ENCODE assay signal across 19 cellular contexts in the genomic region with DNA sequence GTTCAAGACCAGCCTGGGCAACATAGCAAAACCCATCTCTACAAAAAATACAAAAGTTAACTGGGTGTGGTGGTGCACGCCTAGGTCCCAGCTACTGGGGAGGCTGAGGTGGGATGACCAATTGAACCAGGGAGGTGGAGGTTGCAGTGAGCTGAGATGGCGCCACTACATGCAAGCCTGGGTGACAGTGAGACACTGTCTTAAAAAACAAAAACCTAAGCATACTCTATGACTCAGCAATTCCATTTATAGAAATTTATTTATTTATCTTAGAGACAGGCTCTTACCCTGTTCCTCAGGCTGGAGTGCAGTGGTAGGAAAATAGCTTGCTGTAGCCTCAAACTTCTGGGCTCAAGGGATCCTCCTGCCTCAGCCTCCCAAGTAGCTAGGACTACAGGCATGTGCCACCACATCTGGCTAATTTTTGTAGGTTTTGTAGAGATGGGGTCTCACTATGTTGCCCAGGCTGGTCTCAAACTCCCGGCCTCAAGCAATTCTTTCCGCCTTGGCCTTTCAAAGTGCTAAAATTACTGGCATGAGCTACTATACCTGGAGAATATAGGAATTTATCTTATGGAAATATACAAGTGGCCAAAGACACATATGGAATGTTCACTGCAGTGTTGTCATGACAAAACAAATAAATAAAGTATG. TPM values are rescaled to one million over a fixed set of nuclear protein-coding genes. Genes with fewer than 3 reads are reported as not detected.
DNase-seq lines count a peak whose midpoint lies in the region; ATAC-seq and TF ChIP-seq lines count a peak whose summit lies in the region.
"Had no signal": no experiment of that assay in that cellular context is flagged by ENCODE, and none has a peak within 500 bp of the region (broad histone marks: within the 10 kb centered on the region; RNA-seq: fewer than 3 reads in every experiment).

No MANE protein-coding gene starts in this region.

- H3K4me3 Mint-ChIP-seq in CD8-positive, alpha-beta T cell, result no peak overlapping the region
- H3K4me3 Mint-ChIP-seq: B cell; T-helper 1 cell treated with Interleukin-12 subunit alpha and Interleukin-12 subunit beta and Interleukin-4 antibody, amounts not matched to agents 30 μg/mL and 1 μg/mL, for 36 hours had no signal

- POLR2A ChIA-PET in CD8-positive, alpha-beta T cell (lab: Charles Lee), result no interaction called here

- H3K27ac ChIP-seq in osteoblast (ENCODE audit: low read depth, low read length), result no peak overlapping the region
- H3K27ac ChIP-seq in CD8-positive, alpha-beta T cell (ENCODE audit: low read depth, low read length), result no peak overlapping the region

- no peak overlapping the region for H3K4me3 ChIP-seq in osteoblast (ENCODE audit: insufficient read depth, low read length)
- H3K4me3 ChIP-seq in CD8-positive, alpha-beta T cell (ENCODE audit: low read depth, low read length), result no peak overlapping the region
- H3K4me3 ChIP-seq: ascending aorta, left ventricle myocardium inferior had no signal

- H3K9me3 Mint-ChIP-seq in CD8-positive, alpha-beta T cell, result peaks cover 5% of the 10 kb centered on the region

- peaks cover 13% of the 10 kb centered on the region for H3K4me1 ChIP-seq in osteoblast (ENCODE audit: insufficient read depth, low read length)
- H3K4me1 ChIP-seq in CD8-positive, alpha-beta T cell (ENCODE audit: insufficient read depth, low read length), result no peaks in the 10 kb centered on the region

- peak; percentile 44 for DNase-seq in Caki2 (ENCODE audit: low read depth)
- peak; percentile 75 for DNase-seq in M059J (ENCODE audit: low read depth)
- peak; percentile 20 for DNase-seq in dedifferentiated amniotic fluid mesenchymal stem cell (ENCODE audit: extremely low spot score)
- peak; percentile 23 for DNase-seq in osteoblast (ENCODE audit: insufficient read length, low spot score, missing footprints)
- DNase-seq in stimulated activated CD4-positive, alpha-beta T cell treated with anti-CD3 and anti-CD28 coated beads, Interleukin-2, amount 100 ng/mL, for 48 hours, result no peak
- no peak for DNase-seq in AG08396 (ENCODE audit: low spot score)
- DNase-seq in activated CD8-positive, alpha-beta memory T cell treated with anti-CD3 and anti-CD28 coated beads, Interleukin-2, amount 50 U/mL, for 4 hours, result no peak
- DNase-seq in CD8-positive, alpha-beta T cell, result no peak
- DNase-seq: activated CD4-positive, CD25-positive, alpha-beta regulatory T cell; activated gamma-delta T cell; left ventricle myocardium inferior; NCI-H1092; NCI-H774; stimulated activated CD4-positive, alpha-beta T cell treated with anti-CD3 and anti-CD28 coated beads, Interleukin-15, amount 100 ng/mL, for 24 hours had no signal

- no peaks in the 10 kb centered on the region for H3K36me3 Mint-ChIP-seq in CD8-positive, alpha-beta T cell

- H3K4me1 Mint-ChIP-seq in CD8-positive, alpha-beta T cell (ENCODE audit: low read depth), result no peaks in the 10 kb centered on the region
- H3K4me1 Mint-ChIP-seq: B cell had no signal

- CTCF ChIA-PET in CD8-positive, alpha-beta T cell (lab: Charles Lee), result interaction anchor here (1.2 kb wide), 1 partner anchor 44 kb away, joined by 4 read pairs; the partner anchor contains the start of gene TMBIM6

- no peak overlapping the region for H3K27ac Mint-ChIP-seq in CD8-positive, alpha-beta T cell
- H3K27ac Mint-ChIP-seq: B cell; progenitor cell of endocrine pancreas; T-helper 1 cell treated with Interleukin-12 subunit alpha and Interleukin-12 subunit beta and Interleukin-4 antibody, amounts not matched to agents 30 μg/mL and 1 μg/mL, for 36 hours had no signal

- in situ Hi-C loops in Caki2 (cut with HindIII; ENCODE audit: low pct_unique_long_range_greater_than_20kb, low sequenced_read_pairs), result no loop called here

- peaks cover 14% of the 10 kb centered on the region for H3K27me3 Mint-ChIP-seq in CD8-positive, alpha-beta T cell (ENCODE audit: low read depth)

- no peak for ATAC-seq in CD8-positive, alpha-beta T cell
- ATAC-seq: esophagus mucosa had no signal

- no peaks in the 10 kb centered on the region for H4K20me1 ChIP-seq in osteoblast (ENCODE audit: insufficient read depth, low read length)

- H2AFZ ChIP-seq in osteoblast (ENCODE audit: low read length), result no peak overlapping the region

- H3K4me2 ChIP-seq in osteoblast (ENCODE audit: insufficient read depth, low read length), result no peak overlapping the region

- H3K79me2 ChIP-seq in osteoblast (ENCODE audit: insufficient read depth, low read length), result no peaks in the 10 kb centered on the region

- H3K27me3 ChIP-seq in osteoblast (ENCODE audit: insufficient read depth, low read length), result peaks cover 8% of the 10 kb centered on the region
- H3K27me3 ChIP-seq in CD8-positive, alpha-beta T cell (ENCODE audit: insufficient read depth, low read length), result no peaks in the 10 kb centered on the region
- H3K27me3 ChIP-seq: ascending aorta had no signal

- H3K36me3 ChIP-seq in osteoblast (ENCODE audit: insufficient read depth, low read length), result peaks cover 10% of the 10 kb centered on the region
- H3K36me3 ChIP-seq in CD8-positive, alpha-beta T cell (ENCODE audit: insufficient read depth, low read length), result no peaks in the 10 kb centered on the region

- H3K9me3 ChIP-seq in osteoblast (ENCODE audit: low read depth, low read length), result no peaks in the 10 kb centered on the region
- no peaks in the 10 kb centered on the region for H3K9me3 ChIP-seq in CD8-positive, alpha-beta T cell (ENCODE audit: low read length)

- intact Hi-C loops in CD8-positive, alpha-beta T cell (cut with DNase I, micrococcal nuclease), result no loop called here

- TF ChIP-seq CTCF in osteoblast (IDR thresholded peaks at IDR 0.05; ENCODE audit: extremely low read depth, low read depth, low read length), result no peak
- TF ChIP-seq CTCF in CD8-positive, alpha-beta T cell (IDR thresholded peaks at IDR 0.05), result no peak

RNA-seq across cellular contexts. Expression of gene NCKAP5L, which starts 43.3 kb away (rescaled TPM):
- total RNA-seq in Caki2 (2014; rRNA removed; shearing (Covaris generic); ENCODE audit: low replicate concordance), result 5.8 and 7.5 TPM in 2 replicates
- 9.0 and 17.6 TPM in 2 replicates for total RNA-seq in M059J (2014; rRNA removed; shearing (Covaris generic))
- 34.8 and 40.5 TPM in 2 replicates for total RNA-seq in osteoblast
- 10 to 100 TPM; 10.6 to 10.7 TPM for total RNA-seq in CD8-positive, alpha-beta T cell

RNA-seq across cellular contexts. Expression of gene TMBIM6, which starts 43.5 kb away (rescaled TPM):
- 590 and 628 TPM in 2 replicates for total RNA-seq in Caki2 (2014; rRNA removed; shearing (Covaris generic); ENCODE audit: low replicate concordance)
- 585 and 680 TPM in 2 replicates for total RNA-seq in M059J (2014; rRNA removed; shearing (Covaris generic))
- total RNA-seq in osteoblast, result 398 and 421 TPM in 2 replicates
- 100 to 1,000 TPM; 289 to 309 TPM for total RNA-seq in CD8-positive, alpha-beta T cell

RNA-seq across cellular contexts. Expression of gene BCDIN3D, which starts 58.0 kb away (rescaled TPM):
- total RNA-seq in Caki2 (2014; rRNA removed; shearing (Covaris generic); ENCODE audit: low replicate concordance), result 3.2 and 3.4 TPM in 2 replicates
- total RNA-seq in M059J (2014; rRNA removed; shearing (Covaris generic)), result 2.9 and 4.8 TPM in 2 replicates
- total RNA-seq in osteoblast, result 4.7 and 5.4 TPM in 2 replicates
- 1 to 10 TPM; 4.2 to 5.9 TPM for total RNA-seq in CD8-positive, alpha-beta T cell

Comparison
In these comparisons a context has a peak if more than half of its experiments do, and no peak if none do; other contexts are left out.
1. DNase-seq: peak in Caki2 (single experiment), M059J (single experiment), dedifferentiated amniotic fluid mesenchymal stem cell (single experiment) and osteoblast (single experiment); none in stimulated activated CD4-positive, alpha-beta T cell treated with anti-CD3 and anti-CD28 coated beads, Interleukin-2, amount 100 ng/mL, for 48 hours (0 of 2), AG08396 (single experiment), activated CD8-positive, alpha-beta memory T cell treated with anti-CD3 and anti-CD28 coated beads, Interleukin-2, amount 50 U/mL, for 4 hours (single experiment) and CD8-positive, alpha-beta T cell (0 of 7).